38 cellular contexts compared by ENCODE assay signal in the genomic region with DNA sequence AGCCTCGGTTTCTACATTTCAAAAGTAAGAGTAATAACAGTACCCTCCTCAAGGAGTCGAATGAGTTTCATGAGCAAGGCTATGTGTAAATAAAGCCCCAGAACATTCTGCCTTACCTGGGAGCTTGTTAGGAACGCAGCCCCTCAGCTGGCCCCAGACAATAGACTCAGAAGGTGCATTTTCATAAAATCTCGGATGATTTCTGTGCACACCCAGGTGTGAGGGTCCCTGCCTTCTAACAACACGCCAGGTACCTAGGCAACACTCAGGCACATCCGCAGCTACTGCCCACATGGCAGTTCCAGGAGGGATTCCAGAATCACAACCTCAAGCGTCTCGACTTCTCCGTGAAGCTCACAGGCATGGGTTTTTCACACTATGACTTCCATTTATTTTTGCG.
"Had no signal": no experiment of that assay in that cellular context is flagged by ENCODE, and none has a peak within 500 bp of the region (broad histone marks: within the 10 kb centered on the region; RNA-seq: fewer than 3 reads in every experiment).

No MANE protein-coding gene starts in this region.

- H3K36me3 Mint-ChIP-seq: activated naive CD4-positive, alpha-beta T cell treated with anti-CD3 and anti-CD28 coated beads, Interleukin-2, amount 10 ng/mL, durations not matched to agents 7 days and 5 days; activated naive CD4-positive, alpha-beta T cell treated with anti-CD3 and anti-CD28 coated beads, Interleukin-2, amount 50 U/mL, for 24 hours; activated naive CD8-positive, alpha-beta T cell; activated naive CD8-positive, alpha-beta T cell treated with anti-CD3 and anti-CD28 coated beads for 36 hours; activated naive CD8-positive, alpha-beta T cell treated with anti-CD3 and anti-CD28 coated beads, Interleukin-2, amount 10 ng/mL, durations not matched to agents 7 days and 5 days; brain had no signal

- DNase-seq: activated effector memory CD4-positive, alpha-beta T cell treated with anti-CD3 and anti-CD28 coated beads, Interleukin-2, amount 50 U/mL, for 16 hours; activated effector memory CD4-positive, alpha-beta T cell treated with Interleukin-2 at 50 U/mL for 16 hours; activated gamma-delta T cell; activated gamma-delta T cell treated with Interleukin-2 at 50 U/mL for 16 hours; activated naive CD4-positive, alpha-beta T cell; activated naive CD4-positive, alpha-beta T cell treated with anti-CD3 and anti-CD28 coated beads for 36 hours; activated naive CD4-positive, alpha-beta T cell treated with anti-CD3 and anti-CD28 coated beads, Interleukin-2, amount 10 ng/mL, durations not matched to agents 7 days and 5 days; activated naive CD4-positive, alpha-beta T cell treated with anti-CD3 and anti-CD28 coated beads, Interleukin-2, amount 50 U/mL, for 16 hours; activated naive CD4-positive, alpha-beta T cell treated with Interleukin-2 at 50 U/mL for 16 hours; activated naive CD8-positive, alpha-beta T cell treated with anti-CD3 and anti-CD28 coated beads for 36 hours; activated naive CD8-positive, alpha-beta T cell treated with anti-CD3 and anti-CD28 coated beads, Interleukin-2, amount 10 ng/mL, durations not matched to agents 7 days and 5 days; activated naive CD8-positive, alpha-beta T cell treated with anti-CD3 and anti-CD28 coated beads, Interleukin-2, amount 50 U/mL, for 24 hours; activated T-cell treated with anti-CD3 and anti-CD28 coated beads, Interleukin-2, amount 50 U/mL, for 1 hour; activated T-cell treated with anti-CD3 and anti-CD28 coated beads, Interleukin-2, amount 50 U/mL, for 24 hours; activated T-cell treated with anti-CD3 and anti-CD28 coated beads, Interleukin-2, amount 50 U/mL, for 4 hours; activated T-cell treated with anti-CD3 and anti-CD28 coated beads, Interleukin-2, amount 50 U/mL, for 48 hours; activated T-cell treated with anti-CD3 and anti-CD28 coated beads, Interleukin-2, amount 50 U/mL, for 72 hours; adrenal gland; amniotic stem cell; amygdala; anterior cingulate cortex; aorta; body of pancreas; brain microvascular endothelial cell; caudate nucleus; central memory CD4-positive, alpha-beta T cell; cerebellar nuclear complex had no signal

- H3K9me3 ChIP-seq: adrenal gland, ascending aorta, body of pancreas had no signal

- H3K27me3 Mint-ChIP-seq: activated naive CD4-positive, alpha-beta T cell treated with anti-CD3 and anti-CD28 coated beads, Interleukin-2, amount 10 ng/mL, durations not matched to agents 7 days and 5 days; activated naive CD4-positive, alpha-beta T cell treated with anti-CD3 and anti-CD28 coated beads, Interleukin-2, amount 50 U/mL, for 24 hours; activated naive CD8-positive, alpha-beta T cell; activated naive CD8-positive, alpha-beta T cell treated with anti-CD3 and anti-CD28 coated beads, Interleukin-2, amount 10 ng/mL, durations not matched to agents 7 days and 5 days; activated naive CD8-positive, alpha-beta T cell treated with anti-CD3 and anti-CD28 coated beads, Interleukin-2, amount 50 U/mL, for 24 hours; activated T-cell treated with anti-CD3 and anti-CD28 coated beads, Interleukin-2, amount 50 U/mL, for 24 hours; activated T-helper 17 cell treated with anti-CD3 and anti-CD28 coated beads, Interleukin-2, amount 50 U/mL, for 72 hours; central memory CD8-positive, alpha-beta T cell had no signal

- H3K9me3 Mint-ChIP-seq: activated naive CD4-positive, alpha-beta T cell treated with anti-CD3 and anti-CD28 coated beads, Interleukin-2, amount 50 U/mL, for 24 hours; activated T-cell treated with anti-CD3 and anti-CD28 coated beads, Interleukin-2, amount 50 U/mL, for 24 hours; activated T-cell treated with anti-CD3 and anti-CD28 coated beads, Interleukin-2, amount 50 U/mL, for 4 hours; activated T-helper 17 cell treated with anti-CD3 and anti-CD28 coated beads, Interleukin-2, amount 50 U/mL, for 72 hours; central memory CD8-positive, alpha-beta T cell had no signal

- H3K4me3 Mint-ChIP-seq: activated naive CD4-positive, alpha-beta T cell treated with anti-CD3 and anti-CD28 coated beads for 36 hours; activated naive CD4-positive, alpha-beta T cell treated with anti-CD3 and anti-CD28 coated beads, Interleukin-2, amount 10 ng/mL, durations not matched to agents 7 days and 5 days; activated naive CD4-positive, alpha-beta T cell treated with anti-CD3 and anti-CD28 coated beads, Interleukin-2, amount 50 U/mL, for 24 hours; activated naive CD8-positive, alpha-beta T cell; activated naive CD8-positive, alpha-beta T cell treated with anti-CD3 and anti-CD28 coated beads for 36 hours; activated naive CD8-positive, alpha-beta T cell treated with anti-CD3 and anti-CD28 coated beads, Interleukin-2, amount 10 ng/mL, durations not matched to agents 7 days and 5 days; activated naive CD8-positive, alpha-beta T cell treated with anti-CD3 and anti-CD28 coated beads, Interleukin-2, amount 50 U/mL, for 24 hours; activated T-cell treated with anti-CD3 and anti-CD28 coated beads, Interleukin-2, amount 50 U/mL, for 24 hours; activated T-cell treated with anti-CD3 and anti-CD28 coated beads, Interleukin-2, amount 50 U/mL, for 4 hours; activated T-cell treated with anti-CD3 and anti-CD28 coated beads, Interleukin-2, amount 50 U/mL, for 72 hours; activated T-helper 1 cell treated with anti-CD3 and anti-CD28 coated beads, Interleukin-12 subunit alpha, Interleukin-12 subunit beta, Interleukin-2, Interleukin-4 antibody, amounts not matched to agents 30 ng/mL and 10 ng/mL and 1 ng/mL, durations not matched to agents 14 hours and 24 hours and 36 hours; activated T-helper 17 cell treated with anti-CD3 and anti-CD28 coated beads, Interleukin-2, amount 50 U/mL, for 72 hours; brain; central memory CD8-positive, alpha-beta T cell had no signal

- H3K36me3 ChIP-seq: adrenal gland, ascending aorta, brain microvascular endothelial cell, breast epithelium, cardiac muscle cell had no signal

- H3K4me3 ChIP-seq: adrenal gland, ascending aorta, body of pancreas, breast epithelium, cardiac muscle cell had no signal

- H3K4me1 ChIP-seq: adrenal gland, ascending aorta, body of pancreas, breast epithelium had no signal

- H3K27ac ChIP-seq: adrenal gland, ascending aorta, body of pancreas, brain microvascular endothelial cell, breast epithelium, cardiac muscle cell had no signal

- H3K27me3 ChIP-seq: adrenal gland, ascending aorta, body of pancreas, brain microvascular endothelial cell, cardiac muscle cell had no signal

- H3K27ac Mint-ChIP-seq: activated naive CD4-positive, alpha-beta T cell treated with anti-CD3 and anti-CD28 coated beads for 36 hours; activated naive CD4-positive, alpha-beta T cell treated with anti-CD3 and anti-CD28 coated beads, Interleukin-2, amount 10 ng/mL, durations not matched to agents 7 days and 5 days; activated naive CD4-positive, alpha-beta T cell treated with anti-CD3 and anti-CD28 coated beads, Interleukin-2, amount 50 U/mL, for 24 hours; activated naive CD4-positive, alpha-beta T cell treated with anti-CD3 and anti-CD28 coated beads, Interleukin-2, amount 50 U/mL, for 72 hours; activated naive CD8-positive, alpha-beta T cell; activated naive CD8-positive, alpha-beta T cell treated with anti-CD3 and anti-CD28 coated beads for 36 hours; activated naive CD8-positive, alpha-beta T cell treated with anti-CD3 and anti-CD28 coated beads, Interleukin-2, amount 10 ng/mL, durations not matched to agents 7 days and 5 days; activated naive CD8-positive, alpha-beta T cell treated with anti-CD3 and anti-CD28 coated beads, Interleukin-2, amount 50 U/mL, for 24 hours; activated T-cell treated with anti-CD3 and anti-CD28 coated beads, Interleukin-2, amount 50 U/mL, for 24 hours; activated T-cell treated with anti-CD3 and anti-CD28 coated beads, Interleukin-2, amount 50 U/mL, for 72 hours; activated T-helper 1 cell treated with anti-CD3 and anti-CD28 coated beads, Interleukin-12 subunit alpha, Interleukin-12 subunit beta, Interleukin-2, Interleukin-4 antibody, amounts not matched to agents 30 ng/mL and 10 ng/mL and 1 ng/mL, durations not matched to agents 14 hours and 24 hours and 36 hours; activated T-helper 17 cell treated with anti-CD3 and anti-CD28 coated beads, Interleukin-2, amount 50 U/mL, for 72 hours; activated T-helper 2 cell treated with anti-CD3 and anti-CD28 coated beads, Interferon-gamma antibody, Interleukin-2, Interleukin-4, amounts not matched to agents 10 μg/mL and 5 μg/mL and 100 μg/mL, durations not matched to agents 14 hours and 24 hours and 36 hours had no signal

- H3K4me1 Mint-ChIP-seq: activated naive CD4-positive, alpha-beta T cell treated with anti-CD3 and anti-CD28 coated beads, Interleukin-2, amount 10 ng/mL, durations not matched to agents 7 days and 5 days; activated naive CD4-positive, alpha-beta T cell treated with anti-CD3 and anti-CD28 coated beads, Interleukin-2, amount 50 U/mL, for 24 hours; activated naive CD8-positive, alpha-beta T cell treated with anti-CD3 and anti-CD28 coated beads for 36 hours; activated naive CD8-positive, alpha-beta T cell treated with anti-CD3 and anti-CD28 coated beads, Interleukin-2, amount 10 ng/mL, durations not matched to agents 7 days and 5 days; activated naive CD8-positive, alpha-beta T cell treated with anti-CD3 and anti-CD28 coated beads, Interleukin-2, amount 50 U/mL, for 24 hours; activated T-helper 17 cell treated with anti-CD3 and anti-CD28 coated beads, Interleukin-2, amount 50 U/mL, for 72 hours; central memory CD8-positive, alpha-beta T cell had no signal

- ATAC-seq: activated naive CD4-positive, alpha-beta T cell treated with anti-CD3 and anti-CD28 coated beads, Interleukin-2, amount 50 U/mL, for 72 hours; activated naive CD8-positive, alpha-beta T cell treated with anti-CD3 and anti-CD28 coated beads, Interleukin-2, amount 50 U/mL, for 24 hours; activated T-cell treated with anti-CD3 and anti-CD28 coated beads, Interleukin-2, amount 50 U/mL, for 4 hours; activated T-cell treated with anti-CD3 and anti-CD28 coated beads, Interleukin-2, amount 50 U/mL, for 72 hours; activated T-helper 17 cell treated with anti-CD3 and anti-CD28 coated beads, Interleukin-2, amount 50 U/mL, for 72 hours; body of pancreas had no signal
